ENCODE assay signal across 8 cellular contexts in the genomic region with DNA sequence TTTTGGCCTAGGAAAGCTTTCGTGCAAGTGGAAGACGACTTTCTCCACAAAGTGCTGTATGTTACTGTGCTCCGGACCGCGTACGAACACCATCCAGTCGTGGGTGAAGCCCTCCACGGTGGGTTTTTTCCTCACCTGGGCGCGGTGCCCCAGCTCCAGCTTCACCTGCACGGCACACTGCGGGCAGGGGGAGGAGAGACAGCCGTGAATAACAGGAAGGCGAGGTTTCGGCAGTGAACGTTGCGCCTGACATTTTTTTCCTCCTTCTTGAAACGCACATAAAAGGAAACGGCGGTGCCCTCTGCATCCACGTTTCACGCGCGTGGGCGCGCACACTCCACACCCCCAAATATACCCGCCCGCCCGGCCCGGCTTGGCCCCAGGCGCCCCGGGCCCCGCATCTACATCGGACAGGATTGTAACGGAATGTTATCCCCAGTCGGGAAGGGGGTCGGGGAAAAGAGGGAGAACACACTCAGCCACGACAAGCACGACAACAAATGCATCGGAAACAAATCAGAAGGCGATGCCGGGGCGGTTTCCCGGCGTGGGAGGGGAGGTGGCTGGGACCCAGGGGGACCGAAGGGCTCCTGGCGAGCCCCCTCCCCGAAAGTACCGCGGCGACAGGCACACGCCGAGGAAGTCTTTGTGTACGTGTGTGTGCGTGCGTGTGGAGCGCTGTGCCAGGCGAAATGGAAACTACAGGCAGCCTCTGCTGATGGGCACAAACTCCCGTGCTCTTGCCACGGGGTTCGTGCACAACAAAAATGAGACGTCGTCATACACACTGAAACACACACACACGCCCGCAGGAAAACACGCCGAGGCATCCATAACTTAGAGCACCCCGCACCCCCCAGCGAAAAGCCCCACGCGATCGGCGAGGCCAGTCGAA. TPM values are rescaled to one million over a fixed set of nuclear protein-coding genes. Genes with fewer than 3 reads are reported as not detected.
DNase-seq lines count a peak whose midpoint lies in the region; ATAC-seq and TF ChIP-seq lines count a peak whose summit lies in the region.

No MANE protein-coding gene starts in this region.

- H3K27me3 ChIP-seq in heart left ventricle (no peaks in the 10 kb centered on the region), uterus (no peaks in the 10 kb centered on the region)

- H3K4me3 ChIP-seq in GM12875 (ENCODE audit: low read depth, low read length) = peak overlapping the region; percentile 91
- peak overlapping the region; percentile 69 to 95 (median 90) for H3K4me3 ChIP-seq in heart left ventricle
- H3K4me3 ChIP-seq in uterus = peak overlapping the region; percentile 77 to 84

- H3K4me1 Mint-ChIP-seq in activated naive CD8-positive, alpha-beta T cell (ENCODE audit: low read depth) = peaks cover 59% of the 10 kb centered on the region

- TF ChIP-seq CTCF in GM12875 (IDR thresholded peaks at IDR 0.05; ENCODE audit: borderline replicate concordance, insufficient read depth, low read depth, low read length) (no peak), heart left ventricle (IDR thresholded peaks at IDR 0.05) (no peak), uterus (IDR thresholded peaks at IDR 0.05) (no peak), omental fat pad (IDR thresholded peaks at IDR 0.05) (no peak)

- H3K4me1 ChIP-seq in heart left ventricle (peaks cover 0 to 50% (median 29%) of the 10 kb centered on the region in 12 donors), uterus (no peaks in the 10 kb centered on the region)

- no peaks in the 10 kb centered on the region for H3K27me3 Mint-ChIP-seq in activated naive CD8-positive, alpha-beta T cell

- DNase-seq in RPMI7951 (ENCODE audit: low read depth) (peak; percentile 46), heart left ventricle (peak; percentile 32 to 69 (median 40)), posterior vena cava (ENCODE audit: low spot score) (peak; percentile 83), uterus (peak; percentile 43 to 46), omental fat pad (ENCODE audit: low spot score) (no peak)

- peak overlapping the region; percentile 96 for H3K4me3 Mint-ChIP-seq in activated naive CD8-positive, alpha-beta T cell

- H3K9me3 ChIP-seq in heart left ventricle (no peaks in the 10 kb centered on the region), uterus (no peaks in the 10 kb centered on the region)

- peak in 1 of 4 donors; percentile 5 for ATAC-seq in heart left ventricle
- no peak for ATAC-seq in GM21825 (IDR thresholded peaks at IDR 0.05; ENCODE audit: unreplicated experiment)
- ATAC-seq in omental fat pad (ENCODE audit: low FRiP score) = no peak

- intact Hi-C loops in heart left ventricle (cut with DNase I) (loop anchor here (2.0 to 10.0 kb wide), 19 partner anchors 61 to 696 kb away; a partner anchor contains a TSS), posterior vena cava (cut with DNase I) (loop anchor here (5.0 to 10.0 kb wide), 3 partner anchors 264 to 324 kb away; no protein-coding TSS in a partner anchor), uterus (cut with DNase I; ENCODE audit: low total_unique reads) (no loop called here)

- H3K36me3 Mint-ChIP-seq in activated naive CD8-positive, alpha-beta T cell = no peaks in the 10 kb centered on the region

- TF ChIP-seq POLR2A in heart left ventricle (IDR thresholded peaks at IDR 0.05) (no peak), uterus (IDR thresholded peaks at IDR 0.05) (no peak)

- no peaks in the 10 kb centered on the region for H3K36me3 ChIP-seq in heart left ventricle
- H3K36me3 ChIP-seq in uterus = no peaks in the 10 kb centered on the region

- H3K9me3 Mint-ChIP-seq in activated naive CD8-positive, alpha-beta T cell (ENCODE audit: low read depth) = no peaks in the 10 kb centered on the region

- H3K27ac Mint-ChIP-seq in activated naive CD8-positive, alpha-beta T cell = peak overlapping the region; percentile 97

- WGBS in heart left ventricle, 4 donors = 0 to 1% (median 0%) methylated on average over 60 to 74 of the region's 74 CpGs

- peak overlapping the region; percentile 77 to 94 (median 88) for H3K27ac ChIP-seq in heart left ventricle
- H3K27ac ChIP-seq in uterus = peak overlapping the region; percentile 92 to 96

RNA-seq across cellular contexts. Expression of a gene that starts 1.4 kb away (rescaled TPM):
- total RNA-seq in RPMI7951 (2014; rRNA removed; shearing (Covaris generic)) = 16.1 and 18.3 TPM in 2 replicates
- total RNA-seq in heart left ventricle (10 to 100 TPM; 10.8 to 21.0 (median 16.5) TPM), posterior vena cava (1 to 10 TPM; 6.5 to 7.6 TPM), uterus (10 to 100 TPM in 3 of 4 donors, 1 to 10 TPM in 1; 2.1 to 30.4 (median 14.0) TPM), omental fat pad (10 to 100 TPM in 2 of 4 donors, 1 to 10 TPM in 2; 4.8 to 17.8 (median 12.1) TPM)
- polyA plus RNA-seq in heart left ventricle = 1 to 10 TPM; 7.5 to 7.9 TPM
